ENCODE assay signal across 15 cellular contexts in the genomic region with DNA sequence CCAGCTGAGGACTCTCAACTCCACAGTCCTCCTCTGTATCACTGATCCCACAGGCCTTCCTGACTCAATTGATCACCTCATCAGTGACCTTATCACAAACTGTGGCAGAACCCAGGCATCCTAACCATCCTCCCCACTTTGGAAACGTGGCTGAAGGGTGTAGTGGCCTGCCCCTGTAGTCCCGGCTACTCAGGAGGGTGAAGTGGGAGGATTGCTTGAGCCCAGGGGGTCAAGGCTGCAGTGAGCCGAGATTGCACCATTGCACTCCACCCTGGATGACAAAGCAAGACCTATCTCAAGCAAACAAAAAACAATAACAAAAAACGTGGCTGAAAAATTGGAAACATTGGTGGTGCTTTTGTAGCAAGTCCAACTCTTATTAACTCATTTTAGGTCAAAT.
DNase-seq lines count a peak whose midpoint lies in the region; ATAC-seq, FAIRE-seq and TF ChIP-seq lines count a peak whose summit lies in the region.
"Had no signal": no experiment of that assay in that cellular context is flagged by ENCODE, and none has a peak within 500 bp of the region (broad histone marks: within the 10 kb centered on the region; RNA-seq: fewer than 3 reads in every experiment).

No MANE protein-coding gene starts in this region.

- no TSS peak for BruUV-seq in GM12878 (replicated peaks; lab: Mats Ljungman, UMichigan)

- DNase-seq in GM12891 (ENCODE audit: insufficient read length, low spot score) (no peak), HTR-8/SVneo (ENCODE audit: insufficient read length, low spot score) (no peak), GM12878 (ENCODE audit: low read depth, low spot score) (no peak), neuronal stem cell (ENCODE audit: low spot score) (no peak), NCI-H526 treated with DMSO at 0.1 percent for 48 hours (lab: John Stamatoyannopoulos, UW) (no peak), T-cell (no peak), DMS79 treated with DMSO at 0.1 percent for 48 hours (lab: John Stamatoyannopoulos, UW) (no peak)
- DNase-seq: AML-193; CD8-positive, alpha-beta memory T cell; DMS53; KBM-7 had no signal

- H2BK5ac ChIP-seq in neuronal stem cell (ENCODE audit: low read length): no peak overlapping the region

- RAD21 ChIA-PET in GM12878 (lab: Charles Lee; ENCODE audit: unreplicated experiment): no interaction called here

- TF ChIP-seq POLR2A in GM12891 (IDR thresholded peaks at IDR 0.05; ENCODE audit: low read depth, low read length) (no peak), GM12878 (IDR thresholded peaks at IDR 0.05; ENCODE audit: low read depth, low read length) (no peak)

- WGBS in GM12878 (ENCODE audit: insufficient coverage, insufficient replicate concordance, low lambda C conversion rate, missing lambda C conversion rate): 66% methylated on average over 4 of the region's 4 CpGs
- WGBS in neuronal stem cell (ENCODE audit: extremely low coverage in 2 of 2, insufficient read length in 2 of 2, insufficient replicate concordance in 1 of 2), 2 donors: no CpG with 5 or more reads among the region's 4 CpGs

- no peak overlapping the region for H3K4ac ChIP-seq in neuronal stem cell (ENCODE audit: low read length)

- H2BK15ac ChIP-seq in neuronal stem cell (ENCODE audit: low read length): no peak overlapping the region

- no peak overlapping the region for H2AK5ac ChIP-seq in neuronal stem cell (ENCODE audit: low read depth, low read length)

- H3K9ac ChIP-seq in GM12878 (ENCODE audit: control insufficient read depth, insufficient read depth, low read length) (no peak overlapping the region), neuronal stem cell (ENCODE audit: low read depth, low read length, poor library complexity) (no peak overlapping the region)
- H3K9ac ChIP-seq: BLaER1 had no signal

- H3K79me2 ChIP-seq in GM12878 (ENCODE audit: control insufficient read depth, insufficient read depth, low read length): no peaks in the 10 kb centered on the region

- H3K36me3 ChIP-seq in GM12878 (ENCODE audit: control insufficient read depth in 2 of 2, insufficient read depth in 2 of 2, low read length in 1 of 2): no peaks in the 10 kb centered on the region
- H3K36me3 ChIP-seq in neuronal stem cell (replicated peaks in 1 of 2; ENCODE audit: control insufficient read depth in 2 of 2, insufficient read depth in 2 of 2, low read length in 2 of 2): no peaks in the 10 kb centered on the region
- H3K36me3 ChIP-seq: BLaER1, HAP-1 had no signal

- H3K27ac Mint-ChIP-seq in T-cell: no peak overlapping the region

- H3K27me3 Mint-ChIP-seq in T-cell: no peaks in the 10 kb centered on the region
- H3K27me3 Mint-ChIP-seq: CD8-positive, alpha-beta memory T cell had no signal

- no peak overlapping the region for H3K27ac ChIP-seq in GM12878 (ENCODE audit: control insufficient read depth, insufficient read depth)
- H3K27ac ChIP-seq in neuronal stem cell (replicated peaks; ENCODE audit: low read length): no peak overlapping the region
- H3K27ac ChIP-seq: BLaER1 had no signal

- no peak for ATAC-seq in GM12878
- ATAC-seq in T-cell (replicated peaks in 1 of 4): no peak

- no peaks in the 10 kb centered on the region for H3K79me1 ChIP-seq in neuronal stem cell (ENCODE audit: low read depth, low read length)

- FAIRE-seq in GM12891 (lab: Jason Lieb, UNC) (peak; percentile 54), HTR-8/SVneo (lab: Jason Lieb, UNC) (peak; percentile 98), GM12878 (lab: Jason Lieb, UNC) (no peak)
- FAIRE-seq: GM19239, H1 had no signal

- no peaks in the 10 kb centered on the region for H3K36me3 Mint-ChIP-seq in T-cell

- peak overlapping the region; percentile 26 for H2BK120ac ChIP-seq in neuronal stem cell (ENCODE audit: low read depth, low read length)

- intact Hi-C loops in GM12878 (cut with micrococcal nuclease; ENCODE audit: unreplicated experiment): no loop called here

- CTCF ChIA-PET in GM12878 (lab: Yijun Ruan, JAX): no interaction called here
- CTCF ChIA-PET in T-cell (lab: Charles Lee): no interaction called here

- in situ Hi-C loops in GM12878 (cut with MboI): no loop called here

- TF ChIP-seq CTCF in GM12878 (IDR thresholded peaks at IDR 0.05 in 2 of 3, conservative IDR thresholded peaks at IDR 0.05 in 1 of 3; ENCODE audit: control insufficient read depth in 2 of 3, extremely low read depth in 1 of 3, insufficient read depth in 1 of 3, low read depth in 3 of 3, low read length in 3 of 3): no peak

- SMC1A ChIA-PET in GM12878 (lab: Charles Lee; ENCODE audit: uncharacterized antibody, unreplicated experiment): no interaction called here

- H3K18ac ChIP-seq in neuronal stem cell (ENCODE audit: low read length): no peak overlapping the region

- POLR2A ChIA-PET in GM12878 (lab: Charles Lee) (interaction anchor here (1.6 kb wide), 1 partner anchor 10 kb away, joined by 7 read pairs; no protein-coding TSS in a partner anchor), T-cell (lab: Charles Lee) (no interaction called here)

- no peak overlapping the region for H2AFZ ChIP-seq in GM12878 (ENCODE audit: control insufficient read depth, low read depth, low read length)
- no peak overlapping the region for H2AFZ ChIP-seq in neuronal stem cell (ENCODE audit: low read length)

- H3K9me3 Mint-ChIP-seq in T-cell: no peaks in the 10 kb centered on the region
- H3K9me3 Mint-ChIP-seq: CD8-positive, alpha-beta memory T cell had no signal

- no peak overlapping the region for H3K4me2 ChIP-seq in GM12878 (ENCODE audit: control insufficient read depth, insufficient read depth)
- H3K4me2 ChIP-seq in neuronal stem cell (ENCODE audit: insufficient read depth, low read length, poor library complexity, severe bottlenecking): no peak overlapping the region
- H3K4me2 ChIP-seq: BLaER1 had no signal

- peak overlapping the region; percentile 73 for H2BK12ac ChIP-seq in neuronal stem cell (ENCODE audit: low read length)

- no peaks in the 10 kb centered on the region for H4K20me1 ChIP-seq in GM12878 (ENCODE audit: control insufficient read depth, insufficient read depth)
- H4K20me1 ChIP-seq: BLaER1 had no signal

- H3K4me3 ChIP-seq in GM12878: no peak overlapping the region
- no peak overlapping the region for H3K4me3 ChIP-seq in neuronal stem cell (ENCODE audit: low read length in 2 of 2)
- H3K4me3 ChIP-seq: BLaER1, HAP-1 had no signal

- no peak overlapping the region for H4K8ac ChIP-seq in neuronal stem cell (ENCODE audit: low read depth, low read length)

- H3K9me3 ChIP-seq in GM12878 (replicated peaks; ENCODE audit: control insufficient read depth, insufficient read depth, low read length): no peaks in the 10 kb centered on the region
- H3K9me3 ChIP-seq in neuronal stem cell (replicated peaks in 1 of 2; ENCODE audit: control insufficient read depth in 2 of 2, insufficient read depth in 1 of 2, low read depth in 1 of 2, low read length in 2 of 2): peaks cover 0 to 2% of the 10 kb centered on the region in 2 donors
- H3K9me3 ChIP-seq: BLaER1, HAP-1 had no signal

- H4K91ac ChIP-seq in neuronal stem cell (ENCODE audit: low read depth, low read length, poor library complexity): no peak overlapping the region

- no peaks in the 10 kb centered on the region for H3K4me1 Mint-ChIP-seq in T-cell
- H3K4me1 Mint-ChIP-seq: CD8-positive, alpha-beta memory T cell had no signal

- TF ChIP-seq EP300 in GM12878 (IDR thresholded peaks at IDR 0.05; ENCODE audit: borderline replicate concordance in 1 of 2, control insufficient read depth in 1 of 2, low read depth in 2 of 2, low read length in 2 of 2): no peak

- H3K23ac ChIP-seq in neuronal stem cell (ENCODE audit: low read depth, low read length, poor library complexity): no peak overlapping the region

- TF ChIP-seq RAD21 in GM12878 (IDR thresholded peaks at IDR 0.05; ENCODE audit: insufficient read depth, low read depth, low read length): no peak

- no peaks in the 10 kb centered on the region for H3K4me1 ChIP-seq in GM12878 (ENCODE audit: control insufficient read depth, insufficient read depth, low read length)
- H3K4me1 ChIP-seq in neuronal stem cell (ENCODE audit: control insufficient read depth in 2 of 2, insufficient read depth in 1 of 2, low read depth in 1 of 2, low read length in 2 of 2): peaks cover 0 to 4% of the 10 kb centered on the region in 2 donors
- H3K4me1 ChIP-seq: BLaER1 had no signal

- H3K4me3 Mint-ChIP-seq in T-cell: no peak overlapping the region
- H3K4me3 Mint-ChIP-seq: CD8-positive, alpha-beta memory T cell had no signal

- H3K14ac ChIP-seq in neuronal stem cell (ENCODE audit: low read length): no peak overlapping the region

- H3K27me3 ChIP-seq in GM12878 (replicated peaks in 1 of 2; ENCODE audit: control insufficient read depth in 2 of 2, insufficient read depth in 2 of 2, low read length in 1 of 2) (no peaks in the 10 kb centered on the region), neuronal stem cell (ENCODE audit: control insufficient read depth in 3 of 3, insufficient read depth in 3 of 3, low read depth in 1 of 3, low read length in 3 of 3) (no peaks in the 10 kb centered on the region)
- H3K27me3 ChIP-seq: BLaER1 had no signal

TF ChIP-seq in GM12891, 5 proteins besides CTCF, POLR2A, EP300 and RAD21:
- TF ChIP-seq POLR2AphosphoS5 (IDR thresholded peaks at IDR 0.05; ENCODE audit: low read depth, low read length) (no peak), PAX5 (IDR thresholded peaks at IDR 0.05; ENCODE audit: insufficient read depth, low read length, severe bottlenecking) (no peak), TAF1 (IDR thresholded peaks at IDR 0.05; ENCODE audit: low read depth, low read length) (no peak), POU2F2 (IDR thresholded peaks at IDR 0.05; ENCODE audit: low read depth, low read length) (no peak), SPI1 (IDR thresholded peaks at IDR 0.05; ENCODE audit: low read depth, low read length) (no peak)

TF ChIP-seq in GM12878, 131 proteins besides CTCF, POLR2A, EP300 and RAD21 (continues in another document):
- TF ChIP-seq ETV6 (conservative IDR thresholded peaks at IDR 0.05 in 1 of 2, IDR thresholded peaks at IDR 0.05 in 1 of 2; ENCODE audit: borderline replicate concordance in 1 of 2, low read depth in 1 of 2) (peak in 1 of 2 experiments; percentile 22; a peak in 1 of 4 replicates), NRF1 (conservative IDR thresholded peaks at IDR 0.05; ENCODE audit: low read depth, low read length) (no peak), SKIL (IDR thresholded peaks at IDR 0.05; ENCODE audit: low read depth, poor library complexity, severe bottlenecking) (no peak)
